Comparison of ENCODE assay signal across 8 cellular contexts in the genomic region with DNA sequence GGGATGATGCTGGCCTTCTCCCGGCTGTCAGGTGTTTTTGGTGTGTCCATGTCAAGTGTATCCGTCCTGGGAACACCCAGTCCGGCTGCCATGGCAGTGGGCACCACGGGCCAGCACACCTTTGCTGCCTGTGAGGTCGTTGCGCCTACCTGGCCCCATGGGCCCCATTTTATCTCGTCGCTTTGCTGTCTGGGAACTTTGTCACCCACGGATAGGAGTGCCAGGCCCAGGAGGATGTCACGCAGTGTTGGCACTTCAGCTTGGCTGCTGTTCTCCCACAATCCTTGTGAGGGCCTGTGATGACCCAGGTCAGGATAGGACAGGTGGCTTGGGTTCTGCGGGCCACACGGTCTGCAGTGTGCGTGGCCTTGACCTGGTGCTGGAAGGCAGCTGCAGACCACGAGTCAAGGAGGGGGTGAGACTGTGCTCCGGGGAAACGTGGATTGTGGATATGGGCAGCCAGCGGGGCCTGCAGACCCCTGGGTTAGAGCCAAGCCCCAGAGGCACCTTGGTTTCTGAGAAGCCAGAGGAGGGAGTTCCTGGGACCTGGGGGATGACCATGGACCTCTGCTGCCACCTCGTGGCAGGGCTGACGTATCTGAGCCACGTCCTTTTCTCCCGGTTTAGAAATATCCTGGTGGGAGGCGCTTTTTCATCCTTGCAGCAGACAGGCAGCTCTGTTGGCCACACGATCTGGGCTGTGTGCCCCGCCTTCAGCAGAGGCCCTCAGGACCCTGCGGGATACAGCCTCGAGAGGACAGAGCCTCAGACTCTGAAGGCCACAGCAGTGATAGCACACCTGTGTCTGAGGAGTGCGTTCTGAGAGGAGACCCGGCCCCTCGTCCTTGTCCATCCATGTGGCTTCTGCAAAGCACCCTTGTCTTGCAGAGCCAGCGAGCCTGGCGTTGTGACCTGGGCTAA.
A peak's percentile ranks its signal among the peaks of the same experiment; 100 is the strongest.
DNase-seq lines count a peak whose midpoint lies in the region; ATAC-seq and TF ChIP-seq lines count a peak whose summit lies in the region.

No MANE protein-coding gene starts in this region.

- ATAC-seq in right cardiac atrium (peak; percentile 81 to 83), GM21786 (IDR thresholded peaks at IDR 0.05; ENCODE audit: unreplicated experiment) (no peak), GM21723 (IDR thresholded peaks at IDR 0.05; ENCODE audit: unreplicated experiment) (no peak)

- H3K9me3 Mint-ChIP-seq in T-helper 2 cell treated with Interferon-gamma antibody and Interleukin-4, amounts not matched to agents 5 μg/mL and 100 μg/mL, for 36 hours = no peaks in the 10 kb centered on the region

- no peak overlapping the region for H3K4me3 Mint-ChIP-seq in T-helper 2 cell treated with Interferon-gamma antibody and Interleukin-4, amounts not matched to agents 5 μg/mL and 100 μg/mL, for 36 hours

- intact Hi-C loops in right cardiac atrium (cut with DNase I) (loop anchor here (2.0 to 10.0 kb wide), 5 partner anchors 263 to 346 kb away; no protein-coding TSS in a partner anchor), sigmoid colon (cut with DNase I) (loop anchor here (1.0 to 10.0 kb wide), 5 partner anchors 223 to 536 kb away; partner anchors contain the start of genes POFUT2 and SLC19A1)

- H3K27me3 Mint-ChIP-seq in T-helper 2 cell treated with Interferon-gamma antibody and Interleukin-4, amounts not matched to agents 5 μg/mL and 100 μg/mL, for 36 hours (ENCODE audit: low read depth) = no peaks in the 10 kb centered on the region

- TF ChIP-seq EP300 in sigmoid colon (IDR thresholded peaks at IDR 0.05) = no peak

- H3K4me3 ChIP-seq in right cardiac atrium (ENCODE audit: low read length) (no peak overlapping the region), sigmoid colon (no peak overlapping the region)

- H3K4me1 Mint-ChIP-seq in T-helper 2 cell treated with Interferon-gamma antibody and Interleukin-4, amounts not matched to agents 5 μg/mL and 100 μg/mL, for 36 hours (ENCODE audit: low read depth) = peaks cover 29% of the 10 kb centered on the region

- H3K36me3 Mint-ChIP-seq in T-helper 2 cell treated with Interferon-gamma antibody and Interleukin-4, amounts not matched to agents 5 μg/mL and 100 μg/mL, for 36 hours (ENCODE audit: low read depth) = no peaks in the 10 kb centered on the region

- H3K36me3 ChIP-seq in sigmoid colon = no peaks in the 10 kb centered on the region

- H3K27me3 ChIP-seq in right cardiac atrium (ENCODE audit: control insufficient read depth, insufficient read depth) (no peaks in the 10 kb centered on the region), sigmoid colon (peaks cover 0 to 4% (median 0%) of the 10 kb centered on the region in 3 donors)

- 40% methylated on average over 31 of the region's 31 CpGs for WGBS in right cardiac atrium
- WGBS in sigmoid colon, 2 donors = 35 to 47% methylated on average over 31 of the region's 31 CpGs

- DNase-seq in NCI-H2029 treated with DMSO at 0.1 percent for 48 hours (lab: John Stamatoyannopoulos, UW) (peak; percentile 20), amygdala (lab: John Stamatoyannopoulos, UW) (peak in 51 of 56 donors; percentile 15 to 84 (median 58)), right cardiac atrium (peak; percentile 80 to 91 (median 90)), sigmoid colon (peak; percentile 89)
- peak; percentile 67 for DNase-seq in T-helper 2 cell treated with Interferon-gamma antibody and Interleukin-4, amounts not matched to agents 5 μg/mL and 100 μg/mL, for 36 hours (ENCODE audit: low spot score)

- TF ChIP-seq CTCF in GM12874 (IDR thresholded peaks at IDR 0.05; ENCODE audit: insufficient read depth, low read depth, low read length) = peak; percentile 86
- peak; percentile 76 to 94 (median 84) for TF ChIP-seq CTCF in sigmoid colon (IDR thresholded peaks at IDR 0.05)

- H3K4me1 ChIP-seq in right cardiac atrium (ENCODE audit: control insufficient read depth, insufficient read depth, low read length) = no peaks in the 10 kb centered on the region
- H3K4me1 ChIP-seq in sigmoid colon = peaks cover 0 to 15% (median 5%) of the 10 kb centered on the region in 4 donors

- no peak overlapping the region for H3K27ac Mint-ChIP-seq in T-helper 2 cell treated with Interferon-gamma antibody and Interleukin-4, amounts not matched to agents 5 μg/mL and 100 μg/mL, for 36 hours

- H3K9me3 ChIP-seq in right cardiac atrium (ENCODE audit: control insufficient read depth, low read length) (no peaks in the 10 kb centered on the region), sigmoid colon (no peaks in the 10 kb centered on the region)

- TF ChIP-seq POLR2A in sigmoid colon (IDR thresholded peaks at IDR 0.05) = no peak

- H3K27ac ChIP-seq in right cardiac atrium (ENCODE audit: low read length) = no peak overlapping the region
- H3K27ac ChIP-seq in sigmoid colon = no peak overlapping the region

Comparison
In these comparisons a context has a peak if more than half of its experiments do, and no peak if none do; other contexts are left out.
1. DNase-seq: peak in every context shown above with its lines; median percentile 90 in right cardiac atrium; 89 in sigmoid colon; 67 in T-helper 2 cell treated with Interferon-gamma antibody and Interleukin-4, amounts not matched to agents 5 μg/mL and 100 μg/mL, for 36 hours; 58 in amygdala; 20 in NCI-H2029 treated with DMSO at 0.1 percent for 48 hours.
2. ATAC-seq: peak in right cardiac atrium (2 of 2); none in GM21786 (single experiment) and GM21723 (single experiment).